Comparison of ENCODE assay signal across 13 cellular contexts in genomic region chr1:114219247-114219872, GRCh38.
DNase-seq lines count a peak whose midpoint lies in the region; ATAC-seq, FAIRE-seq and TF ChIP-seq lines count a peak whose summit lies in the region.
"Had no signal": no experiment of that assay in that cellular context is flagged by ENCODE, and none has a peak within 500 bp of the region (broad histone marks: within the 10 kb centered on the region; RNA-seq: fewer than 3 reads in every experiment).

No MANE protein-coding gene starts in this region.

- BruUV-seq in MCF 10A (replicated peaks; lab: Mats Ljungman, UMichigan) (no TSS peak), mammary epithelial cell (replicated peaks; lab: Mats Ljungman, UMichigan) (no TSS peak)

- H3K4me1 Mint-ChIP-seq in MCF 10A (ENCODE audit: insufficient read depth, unreplicated experiment), result no peaks in the 10 kb centered on the region
- H3K4me1 Mint-ChIP-seq: activated B cell treated with CpG ODN at 0.5 μM for 24 hours had no signal

- H3K9ac ChIP-seq in mammary epithelial cell (ENCODE audit: insufficient read depth, low read length), result no peak overlapping the region

- no peak overlapping the region for H3K27ac Mint-ChIP-seq in MCF 10A (ENCODE audit: low read depth, unreplicated experiment)
- H3K27ac Mint-ChIP-seq: activated B cell treated with CpG ODN at 0.5 μM for 24 hours; activated naive CD8-positive, alpha-beta T cell treated with anti-CD3 and anti-CD28 coated beads, Interleukin-2, amount 10 ng/mL, durations not matched to agents 7 days and 5 days had no signal

- in situ Hi-C loops in mammary epithelial cell (cut with MboI; ENCODE audit: low sequenced_read_pairs in 2 of 2), result no loop called here

- no peaks in the 10 kb centered on the region for H3K4me1 ChIP-seq in mammary epithelial cell (ENCODE audit: insufficient read depth, low read length)

- no peak overlapping the region for H3K4me2 ChIP-seq in mammary epithelial cell (ENCODE audit: insufficient read depth, low read depth, low read length)

- no peak for ATAC-seq in GM18861 (IDR thresholded peaks at IDR 0.05; ENCODE audit: unreplicated experiment)
- ATAC-seq: stimulated activated naive CD8-positive, alpha-beta T cell treated with anti-CD3 and anti-CD28 coated beads, Interleukin-15, Interleukin-2, amounts not matched to agents 100 U/mL and 50 U/mL, for 24 hours had no signal

- H3K36me3 Mint-ChIP-seq in MCF 10A (ENCODE audit: insufficient read depth, unreplicated experiment), result no peaks in the 10 kb centered on the region
- H3K36me3 Mint-ChIP-seq: activated naive CD8-positive, alpha-beta T cell treated with anti-CD3 and anti-CD28 coated beads, Interleukin-2, amount 10 ng/mL, durations not matched to agents 7 days and 5 days; CD14-positive monocyte had no signal

- no peaks in the 10 kb centered on the region for H3K36me3 ChIP-seq in mammary epithelial cell (ENCODE audit: insufficient read depth, low read length)

- H2AFZ ChIP-seq in mammary epithelial cell (ENCODE audit: low read depth, low read length), result no peak overlapping the region

- FAIRE-seq in urothelium cell line (lab: Jason Lieb, UNC), result no peak

- dilution Hi-C loops in mammary epithelial cell (cut with HindIII; ENCODE audit: low sequenced_read_pairs), result no loop called here

- no peaks in the 10 kb centered on the region for H4K20me1 ChIP-seq in mammary epithelial cell (ENCODE audit: insufficient read depth, low read length)

- no peaks in the 10 kb centered on the region for H3K27me3 Mint-ChIP-seq in MCF 10A (ENCODE audit: insufficient read depth, unreplicated experiment)
- H3K27me3 Mint-ChIP-seq: activated naive CD8-positive, alpha-beta T cell treated with anti-CD3 and anti-CD28 coated beads, Interleukin-2, amount 10 ng/mL, durations not matched to agents 7 days and 5 days had no signal

- WGBS in mammary epithelial cell (ENCODE audit: low coverage, missing lambda C conversion rate), result 43% methylated on average over 6 of the region's 6 CpGs

- TF ChIP-seq CTCF in MCF 10A (IDR thresholded peaks at IDR 0.05; ENCODE audit: unreplicated experiment) (no peak), mammary epithelial cell (conservative IDR thresholded peaks at IDR 0.05 in 1 of 2, IDR thresholded peaks at IDR 0.05 in 1 of 2; ENCODE audit: extremely low read depth in 1 of 2, insufficient read depth in 1 of 2, low read depth in 1 of 2, low read length in 2 of 2) (peak in 1 of 2 donors; percentile 42), WI38 (IDR thresholded peaks at IDR 0.05; ENCODE audit: low read depth, low read length) (no peak)

- H3K4me3 Mint-ChIP-seq in MCF 10A (ENCODE audit: unreplicated experiment), result no peak overlapping the region
- H3K4me3 Mint-ChIP-seq: activated B cell treated with CpG ODN at 0.5 μM for 24 hours; activated naive CD8-positive, alpha-beta T cell treated with anti-CD3 and anti-CD28 coated beads, Interleukin-2, amount 10 ng/mL, durations not matched to agents 7 days and 5 days had no signal

- H3K9me3 ChIP-seq in mammary epithelial cell (replicated peaks; ENCODE audit: insufficient read depth, low read length), result no peaks in the 10 kb centered on the region

- H3K4me3 ChIP-seq in mammary epithelial cell (replicated peaks in 1 of 3; ENCODE audit: insufficient read depth in 1 of 3, low read depth in 2 of 3, low read length in 3 of 3) (no peak overlapping the region), WI38 (ENCODE audit: low read depth, low read length) (peak overlapping the region; percentile 18; the same call in 1 of the 2 replicates)

- intact Hi-C loops in MCF 10A (cut with micrococcal nuclease), result loop anchor here (2.0 to 5.0 kb wide), 2 partner anchors 127 to 241 kb away; partner anchors contain the start of gene OLFML3
- intact Hi-C loops in mammary epithelial cell (cut with micrococcal nuclease), result loop anchor here (1.0 kb wide), 2 partner anchors 126 to 241 kb away; no protein-coding TSS in a partner anchor

- peaks cover 2% of the 10 kb centered on the region for H3K27me3 ChIP-seq in mammary epithelial cell (ENCODE audit: insufficient read depth, low read length)

- CTCF ChIA-PET in MCF 10A (lab: Yijun Ruan, JAX), result interaction anchor here (1.2 to 1.4 kb wide), 3 partner anchors 64 to 243 kb away, joined by 3 to 4 read pairs (median 4); no protein-coding TSS in a partner anchor
- CTCF ChIA-PET in mammary epithelial cell (lab: Charles Lee; ENCODE audit: low non-redundant PET), result no interaction called here

- H3K79me2 ChIP-seq in mammary epithelial cell (ENCODE audit: insufficient read depth, low read length), result no peaks in the 10 kb centered on the region

- H3K9me3 Mint-ChIP-seq in MCF 10A (ENCODE audit: unreplicated experiment), result no peaks in the 10 kb centered on the region
- H3K9me3 Mint-ChIP-seq: activated B cell treated with CpG ODN at 0.5 μM for 24 hours; activated naive CD8-positive, alpha-beta T cell treated with anti-CD3 and anti-CD28 coated beads, Interleukin-2, amount 10 ng/mL, durations not matched to agents 7 days and 5 days; CD14-positive monocyte had no signal

- POLR2A ChIA-PET in MCF 10A (lab: Yijun Ruan, JAX), result interaction anchor here (0.8 kb wide), 1 partner anchor 32 kb away, joined by 3 read pairs; no protein-coding TSS in a partner anchor

- DNase-seq in MCF 10A (ENCODE audit: unreplicated experiment) (peak; percentile 19), mammary epithelial cell (no peak), islet precursor cell (peak; percentile 50), urothelium cell line (ENCODE audit: low spot score) (peak; percentile 31), middle frontal gyrus (ENCODE audit: extremely low spot score, low spot score) (no peak)
- DNase-seq in NK-92 treated with Interleukin-12 subunit alpha and Interleukin-12 subunit beta, amount 100 ng/mL, for 24 hours (lab: John Stamatoyannopoulos, UW), result no peak
- DNase-seq: activated B cell treated with CpG ODN at 0.5 μM for 24 hours; activated naive CD8-positive, alpha-beta T cell treated with anti-CD3 and anti-CD28 coated beads, Interleukin-2, amount 10 ng/mL, durations not matched to agents 7 days and 5 days; NCI-H446; stimulated activated naive CD8-positive, alpha-beta T cell treated with anti-CD3 and anti-CD28 coated beads, Interleukin-15, Interleukin-2, amounts not matched to agents 100 U/mL and 50 U/mL, for 24 hours had no signal

- H3K27ac ChIP-seq in mammary epithelial cell (ENCODE audit: insufficient read depth, low read depth, low read length), result no peak overlapping the region

Comparison
In these comparisons a context has a peak if more than half of its experiments do, and no peak if none do; other contexts are left out.
1. DNase-seq: peak in MCF 10A (single experiment), islet precursor cell (single experiment) and urothelium cell line (single experiment); none in mammary epithelial cell (single experiment), middle frontal gyrus (single experiment) and NK-92 treated with Interleukin-12 subunit alpha and Interleukin-12 subunit beta, amount 100 ng/mL, for 24 hours (single experiment).